ENCODE assay signal across 22 cellular contexts in the genomic region with DNA sequence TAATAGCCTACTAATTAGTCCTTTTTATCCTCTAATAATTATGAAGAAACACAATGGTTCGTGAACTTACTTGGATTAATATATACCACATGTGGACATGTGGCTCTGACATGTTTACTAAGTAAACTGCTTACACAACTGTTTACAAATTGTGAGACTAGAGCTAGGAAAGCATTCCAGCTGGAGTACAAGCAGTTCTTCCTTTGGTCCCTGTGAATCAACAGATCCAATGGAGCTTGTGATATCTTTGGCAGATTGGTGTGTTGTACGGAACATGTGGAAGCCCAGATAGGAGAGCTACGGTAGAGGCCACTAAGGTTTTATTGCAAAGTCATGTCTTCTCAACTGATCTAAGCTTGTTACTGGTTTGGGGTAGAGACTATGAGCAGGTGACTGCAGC.
A peak's percentile ranks its signal among the peaks of the same experiment; 100 is the strongest.
DNase-seq lines count a peak whose midpoint lies in the region; ATAC-seq, FAIRE-seq and TF ChIP-seq lines count a peak whose summit lies in the region.
"Had no signal": no experiment of that assay in that cellular context is flagged by ENCODE, and none has a peak within 500 bp of the region (broad histone marks: within the 10 kb centered on the region; RNA-seq: fewer than 3 reads in every experiment).

No MANE protein-coding gene starts in this region.

- H3K4me3 ChIP-seq in liver (ENCODE audit: low read depth in 1 of 3, low read length in 3 of 3), result no peak overlapping the region
- no peak overlapping the region for H3K4me3 ChIP-seq in HepG2 (replicated peaks in 1 of 3; ENCODE audit: insufficient read depth in 1 of 3, low read depth in 2 of 3, low read length in 3 of 3)
- no peak overlapping the region for H3K4me3 ChIP-seq in testis
- H3K4me3 ChIP-seq in body of pancreas, result no peak overlapping the region
- H3K4me3 ChIP-seq: A549, GM23338 had no signal

- TF ChIP-seq EP300 in HepG2 (IDR thresholded peaks at IDR 0.05; ENCODE audit: low read depth in 2 of 2, low read length in 2 of 2), result no peak
- TF ChIP-seq EP300 in HepG2 (CRISPR knock-in tag; IDR thresholded peaks at IDR 0.05; ENCODE audit: borderline replicate concordance), result no peak

- H3K4me3 Mint-ChIP-seq in endothelial cell (ENCODE audit: unreplicated experiment), result no peak overlapping the region
- H3K4me3 Mint-ChIP-seq: CD4-positive, alpha-beta T cell; GM23338; HFFc6 had no signal

- H4K20me1 ChIP-seq in HepG2 (ENCODE audit: insufficient read depth, low read length), result no peaks in the 10 kb centered on the region

- H3K9me3 Mint-ChIP-seq in endothelial cell (ENCODE audit: unreplicated experiment), result no peaks in the 10 kb centered on the region
- H3K9me3 Mint-ChIP-seq: CD4-positive, alpha-beta T cell had no signal

- intact Hi-C loops in HepG2 (cut with micrococcal nuclease; ENCODE audit: unreplicated experiment), result no loop called here
- intact Hi-C loops in testis (cut with DNase I; ENCODE audit: low total_unique reads), result no loop called here
- intact Hi-C loops in body of pancreas (cut with DNase I), result no loop called here

- no peaks in the 10 kb centered on the region for H3K79me2 ChIP-seq in HepG2 (ENCODE audit: insufficient read depth, low read length)

- TF ChIP-seq CTCF in liver (IDR thresholded peaks at IDR 0.05; ENCODE audit: low read depth, low read length, missing input control) (no peak), HepG2 (CRISPR knock-in tag; IDR thresholded peaks at IDR 0.05) (no peak), testis (IDR thresholded peaks at IDR 0.05) (no peak), endothelial cell (IDR thresholded peaks at IDR 0.05; ENCODE audit: unreplicated experiment) (no peak), body of pancreas (IDR thresholded peaks at IDR 0.05) (no peak)

- TF ChIP-seq RAD21 in liver (IDR thresholded peaks at IDR 0.05), result peak; percentile 65
- no peak for TF ChIP-seq RAD21 in HepG2 (CRISPR knock-in tag; IDR thresholded peaks at IDR 0.05)

- H3K27ac Mint-ChIP-seq in endothelial cell (ENCODE audit: unreplicated experiment), result no peak overlapping the region
- H3K27ac Mint-ChIP-seq: CD4-positive, alpha-beta T cell; GM23338; HFFc6 had no signal

- WGBS in liver, result 39% methylated on average over 3 of the region's 3 CpGs
- 4% methylated on average over 3 of the region's 3 CpGs for WGBS in HepG2 (ENCODE audit: low lambda C conversion rate)
- 54 to 63% methylated on average over 3 of the region's 3 CpGs for WGBS in testis, 2 donors
- 44 to 49% methylated on average over 3 of the region's 3 CpGs for WGBS in body of pancreas, 2 donors

- no peaks in the 10 kb centered on the region for H3K27me3 ChIP-seq in liver (ENCODE audit: control insufficient read depth in 4 of 4, insufficient read depth in 4 of 4, low read length in 3 of 4)
- H3K27me3 ChIP-seq in HepG2 (ENCODE audit: control insufficient read depth in 1 of 2, insufficient read depth in 2 of 2, low read length in 2 of 2), result no peaks in the 10 kb centered on the region
- H3K27me3 ChIP-seq in testis, result no peaks in the 10 kb centered on the region
- no peaks in the 10 kb centered on the region for H3K27me3 ChIP-seq in body of pancreas

- no peaks in the 10 kb centered on the region for H3K36me3 ChIP-seq in liver (ENCODE audit: control insufficient read depth in 4 of 4, insufficient read depth in 3 of 4, low read depth in 1 of 4, low read length in 3 of 4)
- no peaks in the 10 kb centered on the region for H3K36me3 ChIP-seq in HepG2 (replicated peaks in 1 of 2; ENCODE audit: control insufficient read depth in 1 of 2, insufficient read depth in 2 of 2, low read length in 2 of 2)
- H3K36me3 ChIP-seq in testis (ENCODE audit: low read depth, missing control alignments), result no peaks in the 10 kb centered on the region
- H3K36me3 ChIP-seq in body of pancreas (replicated peaks in 1 of 2; ENCODE audit: insufficient read depth in 1 of 2, low read depth in 2 of 2), result no peaks in the 10 kb centered on the region

- no peaks in the 10 kb centered on the region for H3K27me3 Mint-ChIP-seq in endothelial cell (ENCODE audit: unreplicated experiment)
- H3K27me3 Mint-ChIP-seq: CD4-positive, alpha-beta T cell had no signal

- TF ChIP-seq POLR2A in HepG2 (IDR thresholded peaks at IDR 0.05; ENCODE audit: insufficient read depth in 1 of 2, low read depth in 2 of 2, low read length in 2 of 2) (no peak), testis (IDR thresholded peaks at IDR 0.05) (no peak), body of pancreas (IDR thresholded peaks at IDR 0.05) (no peak)

- no peaks in the 10 kb centered on the region for H3K4me1 Mint-ChIP-seq in endothelial cell (ENCODE audit: unreplicated experiment)
- H3K4me1 Mint-ChIP-seq: GM23338 had no signal

- H3K4me1 ChIP-seq in liver (ENCODE audit: control insufficient read depth in 4 of 4, insufficient read depth in 4 of 4, low read length in 3 of 4), result peaks cover 0 to 6% (median 1%) of the 10 kb centered on the region in 4 donors
- H3K4me1 ChIP-seq in HepG2 (ENCODE audit: insufficient read depth, low read length), result no peaks in the 10 kb centered on the region
- no peaks in the 10 kb centered on the region for H3K4me1 ChIP-seq in testis
- H3K4me1 ChIP-seq in body of pancreas, result no peaks in the 10 kb centered on the region
- H3K4me1 ChIP-seq: A549, Caco-2 had no signal

- peak overlapping the region; percentile 42 to 69 for H3K27ac ChIP-seq in liver (ENCODE audit: low read depth in 1 of 2, low read length in 2 of 2)
- no peak overlapping the region for H3K27ac ChIP-seq in HepG2 (ENCODE audit: extremely low read length, insufficient read depth, low read length)
- H3K27ac ChIP-seq in testis, result no peak overlapping the region
- H3K27ac ChIP-seq in body of pancreas, result no peak overlapping the region
- H3K27ac ChIP-seq: 22Rv1, A549, C4-2B had no signal

- DNase-seq in HepG2 (ENCODE audit: low spot score), result no peak
- DNase-seq in fibroblast of gingiva (ENCODE audit: low read depth), result peak; percentile 58
- DNase-seq in left lobe of liver (ENCODE audit: low spot score), result peak; percentile 51
- peak; percentile 14 for DNase-seq in testis
- no peak for DNase-seq in endothelial cell (ENCODE audit: low spot score)
- DNase-seq in activated CD4-positive, alpha-beta T cell treated with anti-CD3 and anti-CD28 coated beads, Interleukin-2, amount 50 U/mL, for 48 hours, result no peak
- no peak for DNase-seq in body of pancreas
- DNase-seq: AML-193; Caco-2; CD4-positive, alpha-beta T cell; HFFc6 had no signal

- H3K9ac ChIP-seq in liver (ENCODE audit: low read depth in 1 of 2, low read length in 2 of 2) (no peak overlapping the region), HepG2 (ENCODE audit: insufficient read depth, low read depth, low read length) (no peak overlapping the region)

- CTCF ChIA-PET in HepG2 (lab: Yijun Ruan, JAX; ENCODE audit: low intra/inter-chr PET ratio, low total read pairs), result no interaction called here

- no peak for FAIRE-seq in HepG2 (lab: Jason Lieb, UNC)
- FAIRE-seq: A549, D721Med, G401.6, GM12892, H54, HTR-8/SVneo had no signal

- no peak overlapping the region for H2AFZ ChIP-seq in HepG2 (ENCODE audit: low read length)
- H2AFZ ChIP-seq: GM23338 had no signal

- POLR2A ChIA-PET in HepG2 (lab: Yijun Ruan, JAX), result no interaction called here

- BruUV-seq in HepG2 (replicated peaks; lab: Mats Ljungman, UMichigan), result no TSS peak

- in situ Hi-C loops in HepG2 (cut with HindIII; ENCODE audit: extremely low pct_ligation_motif_present, low pct_unique_long_range_greater_than_20kb), result no loop called here

- ATAC-seq in HepG2, result no peak
- peak; percentile 99 for ATAC-seq in left lobe of liver
- ATAC-seq in body of pancreas, result no peak
- ATAC-seq: A549, GM23338, HCT116 had no signal

- no peaks in the 10 kb centered on the region for H3K9me3 ChIP-seq in liver (ENCODE audit: control insufficient read depth in 4 of 4, low read length in 3 of 4)
- peaks cover 25% of the 10 kb centered on the region; the same call in 1 of the 2 replicates for H3K9me3 ChIP-seq in HepG2 (ENCODE audit: low read length)
- H3K9me3 ChIP-seq in testis, result no peaks in the 10 kb centered on the region
- H3K9me3 ChIP-seq in body of pancreas, result no peaks in the 10 kb centered on the region
- H3K9me3 ChIP-seq: A549, Caco-2 had no signal

- no peak overlapping the region for H3K4me2 ChIP-seq in HepG2 (ENCODE audit: low read depth, low read length)
- H3K4me2 ChIP-seq: A549, GM23338 had no signal

- no peaks in the 10 kb centered on the region for H3K36me3 Mint-ChIP-seq in endothelial cell (ENCODE audit: low read depth, unreplicated experiment)

TF ChIP-seq in liver, 16 proteins besides CTCF, POLR2A, EP300 and RAD21 (continues in another document):
- TF ChIP-seq SP1 (IDR thresholded peaks at IDR 0.05) (peak; percentile 92), NR2F2 (IDR thresholded peaks at IDR 0.05) (peak; percentile 12)
- TF ChIP-seq, protein P1, sequence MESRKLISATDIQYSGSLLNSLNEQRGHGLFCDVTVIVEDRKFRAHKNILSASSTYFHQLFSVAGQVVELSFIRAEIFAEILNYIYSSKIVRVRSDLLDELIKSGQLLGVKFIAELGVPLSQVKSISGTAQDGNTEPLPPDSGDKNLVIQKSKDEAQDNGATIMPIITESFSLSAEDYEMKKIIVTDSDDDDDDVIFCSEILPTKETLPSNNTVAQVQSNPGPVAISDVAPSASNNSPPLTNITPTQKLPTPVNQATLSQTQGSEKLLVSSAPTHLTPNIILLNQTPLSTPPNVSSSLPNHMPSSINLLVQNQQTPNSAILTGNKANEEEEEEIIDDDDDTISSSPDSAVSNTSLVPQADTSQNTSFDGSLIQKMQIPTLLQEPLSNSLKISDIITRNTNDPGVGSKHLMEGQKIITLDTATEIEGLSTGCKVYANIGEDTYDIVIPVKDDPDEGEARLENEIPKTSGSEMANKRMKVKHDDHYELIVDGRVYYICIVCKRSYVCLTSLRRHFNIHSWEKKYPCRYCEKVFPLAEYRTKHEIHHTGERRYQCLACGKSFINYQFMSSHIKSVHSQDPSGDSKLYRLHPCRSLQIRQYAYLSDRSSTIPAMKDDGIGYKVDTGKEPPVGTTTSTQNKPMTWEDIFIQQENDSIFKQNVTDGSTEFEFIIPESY (IDR thresholded peaks at IDR 0.05), result peak; percentile 88

TF ChIP-seq in HepG2, 621 proteins besides CTCF, POLR2A, EP300 and RAD21:
- TF ChIP-seq, protein P2, sequence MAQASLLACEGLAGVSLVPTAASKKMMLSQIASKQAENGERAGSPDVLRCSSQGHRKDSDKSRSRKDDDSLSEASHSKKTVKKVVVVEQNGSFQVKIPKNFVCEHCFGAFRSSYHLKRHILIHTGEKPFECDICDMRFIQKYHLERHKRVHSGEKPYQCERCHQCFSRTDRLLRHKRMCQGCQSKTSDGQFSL (CRISPR knock-in tag; IDR thresholded peaks at IDR 0.05), result no peak
- TF ChIP-seq MAFK (conservative IDR thresholded peaks at IDR 0.05 in 1 of 2, IDR thresholded peaks at IDR 0.05 in 1 of 2; ENCODE audit: low read length in 2 of 2) (no peak), ZFYVE20 (CRISPR knock-in tag; IDR thresholded peaks at IDR 0.05; ENCODE audit: borderline replicate concordance, low read depth) (no peak), GABPA (IDR thresholded peaks at IDR 0.05; ENCODE audit: low read depth, low read length) (no peak), GABPA (CRISPR knock-in tag; IDR thresholded peaks at IDR 0.05; ENCODE audit: low read depth) (no peak), EED (CRISPR knock-in tag; IDR thresholded peaks at IDR 0.05) (no peak), RNF2 (conservative IDR thresholded peaks at IDR 0.05; ENCODE audit: low read depth) (no peak)

Comparison
In these comparisons a context has a peak if more than half of its experiments do, and no peak if none do; other contexts are left out.
1. H3K27ac ChIP-seq: peak in liver (2 of 2); none in HepG2 (single experiment), testis (0 of 2) and body of pancreas (0 of 4).
2. DNase-seq: peak in fibroblast of gingiva (single experiment), left lobe of liver (single experiment) and testis (single experiment); none in HepG2 (single experiment), endothelial cell (single experiment), activated CD4-positive, alpha-beta T cell treated with anti-CD3 and anti-CD28 coated beads, Interleukin-2, amount 50 U/mL, for 48 hours (0 of 2) and body of pancreas (0 of 4).